Comparison of ENCODE assay signal across 19 cellular contexts in the genomic region with DNA sequence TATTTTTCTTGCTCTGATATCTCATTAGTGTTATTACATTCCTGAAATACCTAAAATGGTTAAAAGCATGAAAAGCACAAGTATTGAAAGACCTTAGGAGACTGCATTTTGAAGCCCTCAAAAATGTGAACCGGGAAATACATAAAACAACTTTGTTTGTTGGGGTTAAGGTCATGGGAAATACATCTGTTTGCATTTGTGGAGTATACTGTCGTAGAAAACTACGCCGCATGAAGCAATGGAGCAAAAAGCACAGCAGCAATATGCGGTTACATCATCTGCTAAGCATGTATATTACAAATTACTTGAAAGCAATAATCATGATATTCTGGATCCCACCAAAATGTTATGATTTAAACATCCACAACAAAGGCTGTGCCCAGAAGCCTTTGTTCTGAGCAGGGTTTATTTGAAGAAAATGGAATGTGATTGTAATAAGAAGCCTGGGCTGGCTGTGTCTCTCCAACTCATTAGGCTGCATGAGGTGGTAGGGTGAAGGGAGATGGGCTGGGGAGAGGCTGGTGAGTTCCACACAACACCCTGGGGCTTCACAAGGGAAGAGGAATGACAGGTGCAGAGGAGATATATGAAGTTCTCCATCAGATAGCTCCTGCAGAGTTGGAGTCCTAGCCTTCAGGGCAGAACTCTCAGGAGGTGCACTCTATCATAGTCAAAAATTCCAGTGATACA.
DNase-seq lines count a peak whose midpoint lies in the region; ATAC-seq and TF ChIP-seq lines count a peak whose summit lies in the region.
"Had no signal": no experiment of that assay in that cellular context is flagged by ENCODE, and none has a peak within 500 bp of the region (broad histone marks: within the 10 kb centered on the region; RNA-seq: fewer than 3 reads in every experiment).

No MANE protein-coding gene starts in this region.

- H3K4me3 ChIP-seq in fibroblast of villous mesenchyme (ENCODE audit: low read depth, low read length) = no peak overlapping the region
- H3K4me3 ChIP-seq: GM12878, ovary had no signal

- DNase-seq in GM04503 (ENCODE audit: low read depth) (peak; percentile 12), amniotic stem cell (lab: John Stamatoyannopoulos, UW) (peak; percentile 2), fibroblast of villous mesenchyme (ENCODE audit: low read depth) (peak; percentile 94), retina (peak; percentile 66), cerebellum (ENCODE audit: low spot score) (no peak), cortex of kidney (lab: John Stamatoyannopoulos, UW) (no peak)
- DNase-seq: anterior cingulate cortex; DND-41; effector CD4-positive, alpha-beta T cell; kidney; NCI-H1694; NCI-H510A; OCI-M1; ovary had no signal

- TF ChIP-seq CTCF in fibroblast of villous mesenchyme (IDR thresholded peaks at IDR 0.05; ENCODE audit: insufficient read depth, low read depth, low read length) = no peak

- no peak for ATAC-seq in HG03439 (IDR thresholded peaks at IDR 0.05; ENCODE audit: unreplicated experiment)
- ATAC-seq in HG02763 (IDR thresholded peaks at IDR 0.05; ENCODE audit: unreplicated experiment) = no peak
- ATAC-seq: activated T-helper 17 cell treated with anti-CD3 and anti-CD28 coated beads, Interleukin-2, amount 50 U/mL, for 72 hours; GM12878; HCT116 had no signal

Comparison
In these comparisons a context has a peak if more than half of its experiments do, and no peak if none do; other contexts are left out.
1. DNase-seq: peak in GM04503 (single experiment), amniotic stem cell (single experiment), fibroblast of villous mesenchyme (single experiment) and retina (single experiment); none in cerebellum (single experiment) and cortex of kidney (single experiment).